ENCODE assay signal across 1 cellular context in the genomic region with DNA sequence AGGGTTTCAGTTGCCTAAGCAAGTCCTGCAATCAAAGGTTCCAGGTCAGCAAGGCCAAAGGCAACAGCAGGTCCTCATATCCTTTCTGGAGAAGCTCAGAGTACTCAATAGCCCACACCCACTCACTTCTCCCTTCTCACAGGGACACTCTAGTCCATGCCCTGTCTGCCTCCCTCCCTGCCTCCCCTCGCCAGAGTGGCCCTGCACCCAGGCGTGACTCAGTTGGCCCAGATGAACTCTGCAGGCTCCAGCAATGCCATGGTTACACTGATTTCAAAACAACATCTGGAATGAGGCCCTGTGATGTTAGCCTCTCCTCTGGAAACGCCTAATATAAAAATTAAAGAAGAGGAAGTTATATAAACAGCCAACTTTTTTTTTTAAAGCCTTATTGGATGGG.
TF ChIP-seq lines count a peak whose summit lies in the region.

No MANE protein-coding gene starts in this region.

TF ChIP-seq in IMR-90, 13 proteins besides CTCF, POLR2A, EP300 and RAD21 (continued from another document):
- TF ChIP-seq, protein P1, sequence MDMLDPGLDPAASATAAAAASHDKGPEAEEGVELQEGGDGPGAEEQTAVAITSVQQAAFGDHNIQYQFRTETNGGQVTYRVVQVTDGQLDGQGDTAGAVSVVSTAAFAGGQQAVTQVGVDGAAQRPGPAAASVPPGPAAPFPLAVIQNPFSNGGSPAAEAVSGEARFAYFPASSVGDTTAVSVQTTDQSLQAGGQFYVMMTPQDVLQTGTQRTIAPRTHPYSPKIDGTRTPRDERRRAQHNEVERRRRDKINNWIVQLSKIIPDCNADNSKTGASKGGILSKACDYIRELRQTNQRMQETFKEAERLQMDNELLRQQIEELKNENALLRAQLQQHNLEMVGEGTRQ (IDR thresholded peaks at IDR 0.05; ENCODE audit: low read depth, low read length) = no peak
